Comparison of ENCODE assay signal across 9 cellular contexts in the genomic region with DNA sequence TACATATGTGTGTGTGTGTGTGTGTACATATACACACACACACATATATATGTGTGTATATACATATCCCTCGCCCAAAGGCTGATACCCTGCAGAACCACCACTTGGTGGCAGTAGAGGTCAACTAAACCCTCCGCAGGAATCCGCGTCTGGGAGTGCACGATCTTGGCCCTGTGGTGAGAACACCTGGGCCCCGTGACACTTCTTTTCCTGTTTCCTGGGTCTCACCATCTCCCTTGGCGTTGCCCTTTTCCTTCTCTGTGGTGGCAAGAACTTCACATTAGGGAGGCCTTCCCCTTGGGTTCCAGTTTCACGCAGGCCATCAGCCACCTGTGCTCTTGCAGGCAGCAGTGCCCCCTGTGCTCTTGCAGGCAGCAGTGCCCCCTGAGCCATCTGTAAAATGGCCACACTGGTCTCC. TPM values are rescaled to one million over a fixed set of nuclear protein-coding genes. Genes with fewer than 3 reads are reported as not detected.
A peak's percentile ranks its signal among the peaks of the same experiment; 100 is the strongest.
DNase-seq lines count a peak whose midpoint lies in the region; ATAC-seq lines count a peak whose summit lies in the region.
"Had no signal": no experiment of that assay in that cellular context is flagged by ENCODE, and none has a peak within 500 bp of the region (broad histone marks: within the 10 kb centered on the region; RNA-seq: fewer than 3 reads in every experiment).

No MANE protein-coding gene starts in this region.

- DNase-seq in COLO668 (lab: John Stamatoyannopoulos, UW; ENCODE audit: unreplicated experiment) (peak; percentile 54), NCI-H82 (lab: John Stamatoyannopoulos, UW) (peak; percentile 81), epithelial cell of prostate (ENCODE audit: low read depth, low spot score) (peak; percentile 20)
- peak; percentile 24 to 40 (median 32) for DNase-seq in activated CD8-positive, alpha-beta memory T cell treated with anti-CD3 and anti-CD28 coated beads for 48 hours (ENCODE audit: low read depth in 2 of 3, low spot score in 2 of 3)
- DNase-seq in naive thymus-derived CD8-positive, alpha-beta T cell: peak; percentile 17 to 69 (median 48)
- peak in 5 of 6 experiments; percentile 8 to 62 (median 30) for DNase-seq in stimulated activated naive CD4-positive, alpha-beta T cell (lab: John Stamatoyannopoulos, UW)

- POLR2A ChIA-PET in naive thymus-derived CD8-positive, alpha-beta T cell (lab: Charles Lee): no interaction called here

- peaks cover 9 to 31% (median 24%) of the 10 kb centered on the region in 5 donors for H3K27me3 Mint-ChIP-seq in naive thymus-derived CD8-positive, alpha-beta T cell

- peaks cover 3 to 13% (median 7%) of the 10 kb centered on the region in 4 donors for H3K4me1 Mint-ChIP-seq in naive thymus-derived CD8-positive, alpha-beta T cell

- H3K36me3 Mint-ChIP-seq in naive thymus-derived CD8-positive, alpha-beta T cell: no peaks in the 10 kb centered on the region

- peak overlapping the region in 9 of 10 donors; percentile 1 to 80 (median 43) for H3K4me3 Mint-ChIP-seq in naive thymus-derived CD8-positive, alpha-beta T cell
- H3K4me3 Mint-ChIP-seq: dendritic cell treated with granulocyte-macrophage colony-stimulating factor and Interleukin-4, amounts not matched to agents 40 ng/mL and 50 ng/mL, for 4 days had no signal

- H3K9me3 Mint-ChIP-seq in naive thymus-derived CD8-positive, alpha-beta T cell: no peaks in the 10 kb centered on the region
- H3K9me3 Mint-ChIP-seq: dendritic cell treated with granulocyte-macrophage colony-stimulating factor and Interleukin-4, amounts not matched to agents 40 ng/mL and 50 ng/mL, for 4 days had no signal

- ATAC-seq in GM19452 (IDR thresholded peaks at IDR 0.05; ENCODE audit: unreplicated experiment) (peak; percentile 85), HG03520 (IDR thresholded peaks at IDR 0.05; ENCODE audit: unreplicated experiment) (peak; percentile 89)
- peak; percentile 87 for ATAC-seq in naive thymus-derived CD8-positive, alpha-beta T cell

- H3K27ac Mint-ChIP-seq in naive thymus-derived CD8-positive, alpha-beta T cell: no peak overlapping the region

- H3K27ac ChIP-seq in epithelial cell of prostate: no peak overlapping the region

RNA-seq across cellular contexts. Expression of a gene that starts 8.2 kb away (rescaled TPM):
- total RNA-seq in naive thymus-derived CD8-positive, alpha-beta T cell: not detected
- polyA plus RNA-seq in naive thymus-derived CD8-positive, alpha-beta T cell: not detected

RNA-seq across cellular contexts. Expression of a gene that starts 53.0 kb away (rescaled TPM):
- not detected for total RNA-seq in naive thymus-derived CD8-positive, alpha-beta T cell
- not detected for polyA plus RNA-seq in naive thymus-derived CD8-positive, alpha-beta T cell

Comparison
In these comparisons a context has a peak if more than half of its experiments do, and no peak if none do; other contexts are left out.
1. DNase-seq: peak in every context shown above with its lines; median percentile 81 in NCI-H82; 54 in COLO668; 48 in naive thymus-derived CD8-positive, alpha-beta T cell; 32 in activated CD8-positive, alpha-beta memory T cell treated with anti-CD3 and anti-CD28 coated beads for 48 hours; 30 in stimulated activated naive CD4-positive, alpha-beta T cell; 20 in epithelial cell of prostate.